14 cellular contexts compared by ENCODE assay signal in the genomic region with DNA sequence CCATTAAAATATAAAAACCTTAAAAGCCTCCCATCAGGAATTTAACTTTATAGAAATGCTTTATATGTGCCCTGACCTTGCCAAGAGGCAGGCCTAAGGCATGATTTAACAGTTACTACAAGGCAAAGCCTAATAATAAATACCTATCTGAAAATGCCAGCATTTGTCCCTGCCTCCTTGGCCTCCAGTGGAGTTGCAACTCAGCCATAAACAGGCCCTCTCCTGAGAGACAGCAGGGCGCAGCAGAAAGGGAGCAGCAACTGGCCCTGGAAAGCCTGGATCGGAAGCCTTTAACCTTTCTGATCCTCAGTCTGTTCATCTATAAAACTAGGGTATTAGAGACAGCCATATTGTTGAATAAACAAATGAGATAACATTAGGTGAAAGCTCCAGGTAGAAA.
"Had no signal": no experiment of that assay in that cellular context is flagged by ENCODE, and none has a peak within 500 bp of the region (broad histone marks: within the 10 kb centered on the region; RNA-seq: fewer than 3 reads in every experiment).

No MANE protein-coding gene starts in this region.

- H3K27me3 ChIP-seq: esophagus squamous epithelium, pancreas had no signal

- H3K4me3 Mint-ChIP-seq: activated naive CD4-positive, alpha-beta T cell treated with anti-CD3 and anti-CD28 coated beads, Interleukin-2, amount 50 U/mL, for 24 hours; activated T-cell treated with anti-CD3 and anti-CD28 coated beads, Interleukin-2, amount 50 U/mL, for 24 hours; stimulated activated naive CD8-positive, alpha-beta T cell treated with anti-CD3 and anti-CD28 coated beads, Interleukin-15, amount 100 ng/mL, for 72 hours; type B pancreatic cell had no signal

- H3K27ac ChIP-seq: pancreas had no signal

- H3K9me3 Mint-ChIP-seq: activated naive CD4-positive, alpha-beta T cell treated with anti-CD3 and anti-CD28 coated beads, Interleukin-2, amount 50 U/mL, for 24 hours; stimulated activated naive CD8-positive, alpha-beta T cell treated with anti-CD3 and anti-CD28 coated beads, Interleukin-15, amount 100 ng/mL, for 72 hours; type B pancreatic cell had no signal

- DNase-seq: activated CD4-positive, alpha-beta T cell treated with anti-CD3 and anti-CD28 coated beads, Interleukin-2, amount 50 U/mL, for 48 hours; activated effector memory CD4-positive, alpha-beta T cell treated with anti-CD3 and anti-CD28 coated beads, Interleukin-2, amount 50 U/mL, for 16 hours; activated T-cell treated with anti-CD3 and anti-CD28 coated beads, Interleukin-2, amount 50 U/mL, for 24 hours; cortex of kidney; effector CD4-positive, alpha-beta T cell; esophagus squamous epithelium; hippocampal formation; kidney glomerular epithelial cell; midbrain; pancreas; stimulated activated CD4-positive, alpha-beta T cell treated with anti-CD3 and anti-CD28 coated beads, Interleukin-1b, Interleukin-23, amount 100 ng/mL, for 48 hours; stimulated activated naive CD8-positive, alpha-beta T cell treated with anti-CD3 and anti-CD28 coated beads, Interleukin-15, amount 100 ng/mL, for 72 hours had no signal

- H3K27me3 Mint-ChIP-seq: activated naive CD4-positive, alpha-beta T cell treated with anti-CD3 and anti-CD28 coated beads, Interleukin-2, amount 50 U/mL, for 24 hours; activated T-cell treated with anti-CD3 and anti-CD28 coated beads, Interleukin-2, amount 50 U/mL, for 24 hours; stimulated activated naive CD8-positive, alpha-beta T cell treated with anti-CD3 and anti-CD28 coated beads, Interleukin-15, amount 100 ng/mL, for 72 hours; type B pancreatic cell had no signal

- ATAC-seq: pancreas; stimulated activated naive CD8-positive, alpha-beta T cell treated with anti-CD3 and anti-CD28 coated beads, Interleukin-15, amount 100 ng/mL, for 72 hours had no signal

- H3K4me3 ChIP-seq: esophagus squamous epithelium, pancreas had no signal

- H3K9me3 ChIP-seq: esophagus squamous epithelium, pancreas had no signal

- H3K4me1 ChIP-seq: pancreas had no signal

- H3K36me3 ChIP-seq: esophagus squamous epithelium, pancreas had no signal

- H3K27ac Mint-ChIP-seq: activated naive CD4-positive, alpha-beta T cell treated with anti-CD3 and anti-CD28 coated beads, Interleukin-2, amount 50 U/mL, for 24 hours; activated T-cell treated with anti-CD3 and anti-CD28 coated beads, Interleukin-2, amount 50 U/mL, for 24 hours; stimulated activated naive CD8-positive, alpha-beta T cell treated with anti-CD3 and anti-CD28 coated beads, Interleukin-15, amount 100 ng/mL, for 72 hours; type B pancreatic cell had no signal

- H3K4me1 Mint-ChIP-seq: activated naive CD4-positive, alpha-beta T cell treated with anti-CD3 and anti-CD28 coated beads, Interleukin-2, amount 50 U/mL, for 24 hours; stimulated activated naive CD8-positive, alpha-beta T cell treated with anti-CD3 and anti-CD28 coated beads, Interleukin-15, amount 100 ng/mL, for 72 hours had no signal

- H3K36me3 Mint-ChIP-seq: activated naive CD4-positive, alpha-beta T cell treated with anti-CD3 and anti-CD28 coated beads, Interleukin-2, amount 50 U/mL, for 24 hours had no signal
